In the genomic region with DNA sequence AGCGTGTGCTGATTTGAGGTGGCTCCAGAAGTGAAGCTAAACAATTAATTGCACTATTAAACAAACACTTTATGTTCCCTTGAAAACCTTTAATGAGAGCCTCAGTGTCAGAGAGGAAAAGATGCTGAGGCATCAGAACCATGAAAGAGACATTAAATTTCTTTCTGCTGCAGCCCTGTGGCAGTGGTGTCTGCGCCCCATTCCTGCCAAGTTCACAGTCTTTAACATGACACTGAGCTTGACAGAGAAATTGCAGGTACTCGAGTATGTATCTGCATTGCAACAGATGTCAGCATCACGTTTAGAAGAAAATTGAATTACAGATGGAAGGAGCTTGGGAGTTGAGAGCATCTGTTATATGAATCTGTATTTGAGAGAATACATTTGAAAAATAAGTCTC, we compare ENCODE assay signal across 22 cellular contexts.
"Had no signal": no experiment of that assay in that cellular context is flagged by ENCODE, and none has a peak within 500 bp of the region (broad histone marks: within the 10 kb centered on the region; RNA-seq: fewer than 3 reads in every experiment).

No MANE protein-coding gene starts in this region.

- ATAC-seq: activated CD4-positive, CD25-positive, alpha-beta regulatory T cell treated with anti-CD3 and anti-CD28 coated beads, Interleukin-2, amount 50 U/mL, for 24 hours; left lung; lower lobe of right lung; naive thymus-derived CD8-positive, alpha-beta T cell; right cardiac atrium had no signal

- DNase-seq: activated CD4-positive, alpha-beta T cell treated with anti-CD3 and anti-CD28 coated beads for 48 hours; activated CD4-positive, alpha-beta T cell treated with anti-CD3 and anti-CD28 coated beads, Interleukin-2, amount 50 U/mL, for 48 hours; activated CD8-positive, alpha-beta memory T cell treated with anti-CD3 and anti-CD28 coated beads for 24 hours; activated effector memory CD4-positive, alpha-beta T cell treated with Interleukin-2 at 50 U/mL for 16 hours; activated naive CD4-positive, alpha-beta T cell treated with Interleukin-2 at 50 U/mL for 16 hours; anterior cingulate cortex; dermis blood vessel endothelial cell; effector CD4-positive, alpha-beta T cell; esophagus squamous epithelium; left lung; lower lobe of right lung; mesenchymal stem cell; naive thymus-derived CD8-positive, alpha-beta T cell; occipital lobe; posterior cingulate gyrus; right cardiac atrium; stimulated activated CD4-positive, alpha-beta T cell treated with anti-CD3 and anti-CD28 coated beads, Interleukin-15, amount 100 ng/mL, for 24 hours; stimulated activated naive CD4-positive, alpha-beta T cell; WERI-Rb-1 had no signal

- H3K4me3 ChIP-seq: esophagus squamous epithelium, left lung, lower lobe of right lung, neural progenitor cell, tibial nerve had no signal
